Comparison of ENCODE assay signal across 28 cellular contexts in genomic region chr3:65279225-65279624, GRCh38.
"Had no signal": no experiment of that assay in that cellular context is flagged by ENCODE, and none has a peak within 500 bp of the region (broad histone marks: within the 10 kb centered on the region; RNA-seq: fewer than 3 reads in every experiment).

No MANE protein-coding gene starts in this region.

- ATAC-seq: effector memory CD8-positive, alpha-beta T cell; left colon; mucosa of descending colon; naive thymus-derived CD8-positive, alpha-beta T cell; stimulated activated effector memory CD8-positive, alpha-beta T cell treated with anti-CD3 and anti-CD28 coated beads, Interleukin-12 subunit alpha, Interleukin-12 subunit beta, amount 100 ng/mL, for 72 hours had no signal

- H3K4me1 ChIP-seq: esophagus squamous epithelium, prostate gland, right atrium auricular region, sigmoid colon, thyroid gland had no signal

- DNase-seq: cortex of kidney; effector memory CD8-positive, alpha-beta T cell; erythroblast; esophagus squamous epithelium; foreskin melanocyte; glutamatergic neuron; hypothalamus; immature natural killer cell; islet precursor cell; kidney glomerular epithelial cell; left colon; mucosa of descending colon; naive thymus-derived CD8-positive, alpha-beta T cell; nephron progenitor cell; nucleus accumbens; sigmoid colon; stimulated activated CD4-positive, alpha-beta T cell treated with anti-CD3 and anti-CD28 coated beads, Interleukin-12 subunit alpha, Interleukin-12 subunit beta, amount 100 ng/mL, for 4 hours; stimulated activated CD4-positive, alpha-beta T cell treated with anti-CD3 and anti-CD28 coated beads, Interleukin-2, amount 100 ng/mL, for 24 hours; stimulated activated CD4-positive, alpha-beta T cell treated with anti-CD3 and anti-CD28 coated beads, Interleukin-4, amount 100 ng/mL, for 24 hours; stimulated activated naive CD4-positive, alpha-beta T cell treated with Interleukin-2 at 50 U/mL for 16 hours; stomach; thyroid gland; trophoblast cell had no signal

- H3K9me3 ChIP-seq: esophagus squamous epithelium, mucosa of descending colon, prostate gland, right atrium auricular region, sigmoid colon, stomach, thyroid gland had no signal

- H3K4me3 ChIP-seq: esophagus squamous epithelium, lung, mucosa of descending colon, prostate gland, right atrium auricular region, sigmoid colon, skin epidermis, stomach, thyroid gland had no signal

- H3K36me3 ChIP-seq: esophagus squamous epithelium, prostate gland, right atrium auricular region, sigmoid colon, stomach, thyroid gland had no signal

- H3K27me3 ChIP-seq: right atrium auricular region, sigmoid colon, stomach, thyroid gland had no signal

- H3K27ac ChIP-seq: esophagus squamous epithelium, prostate gland, right atrium auricular region, sigmoid colon, skin epidermis, stomach, thyroid gland had no signal
